In genomic region chr19:49114630-49115363, GRCh38 we compare ENCODE assay signal across 8 cellular contexts. TPM values are rescaled to one million over a fixed set of nuclear protein-coding genes. Genes with fewer than 3 reads are reported as not detected.
DNase-seq lines count a peak whose midpoint lies in the region; ATAC-seq, FAIRE-seq and TF ChIP-seq lines count a peak whose summit lies in the region.

No MANE protein-coding gene starts in this region.

- TF ChIP-seq CTCF in kidney (IDR thresholded peaks at IDR 0.05; ENCODE audit: borderline replicate concordance, extremely low read depth, insufficient read depth) = no peak

- peak; percentile 4 for ATAC-seq in HG03354 (IDR thresholded peaks at IDR 0.05; ENCODE audit: poor library complexity, severe bottlenecking, unreplicated experiment)
- ATAC-seq in T-helper 17 cell = no peak
- no peak for ATAC-seq in GM19455 (IDR thresholded peaks at IDR 0.05; ENCODE audit: unreplicated experiment)
- ATAC-seq in GM21423 (IDR thresholded peaks at IDR 0.05; ENCODE audit: unreplicated experiment) = no peak

- H3K4me3 Mint-ChIP-seq in T-helper 17 cell = peak overlapping the region; percentile 86

- H3K27ac Mint-ChIP-seq in T-helper 17 cell = peak overlapping the region; percentile 61

- peak overlapping the region; percentile 24 to 40 for H3K9ac ChIP-seq in kidney (ENCODE audit: low read length in 2 of 2)

- intact Hi-C loops in kidney (cut with DNase I) = no loop called here

- H3K9me3 ChIP-seq in T-helper 17 cell (ENCODE audit: control insufficient read depth, low read length, poor library complexity, severe bottlenecking) = no peaks in the 10 kb centered on the region
- H3K9me3 ChIP-seq in kidney (ENCODE audit: control insufficient read depth in 1 of 2, low read length in 2 of 2) = no peaks in the 10 kb centered on the region

- DNase-seq in AG08396 (ENCODE audit: low spot score) (peak; percentile 65), T-helper 17 cell (peak in 2 of 3 donors; percentile 27 to 29), kidney (peak; percentile 90)
- peak; percentile 30 for DNase-seq in central memory CD4-positive, alpha-beta T cell
- peak; percentile 54 for DNase-seq in stimulated activated CD4-positive, alpha-beta T cell treated with anti-CD3 and anti-CD28 coated beads, Interleukin-12 subunit alpha, Interleukin-12 subunit beta, amount 100 ng/mL, for 4 hours

- no peaks in the 10 kb centered on the region for H3K27me3 Mint-ChIP-seq in T-helper 17 cell

- H3K4me1 ChIP-seq in kidney (ENCODE audit: control insufficient read depth in 1 of 2, insufficient read depth in 1 of 2, low read depth in 1 of 2, low read length in 2 of 2) = peaks cover 7 to 16% of the 10 kb centered on the region in 2 donors

- H3K36me3 Mint-ChIP-seq in T-helper 17 cell (ENCODE audit: low read depth) = no peaks in the 10 kb centered on the region

- H3K27ac ChIP-seq in kidney (ENCODE audit: low read depth in 2 of 2, low read length in 2 of 2) = no peak overlapping the region

- H3K36me3 ChIP-seq in kidney (ENCODE audit: control insufficient read depth in 1 of 2, insufficient read depth in 2 of 2, low read length in 2 of 2) = no peaks in the 10 kb centered on the region

- H3K4me1 Mint-ChIP-seq in T-helper 17 cell = peaks cover 30% of the 10 kb centered on the region

- FAIRE-seq in kidney (lab: Jason Lieb, UNC) = no peak

- peak overlapping the region; percentile 56 to 66 for H3K4me3 ChIP-seq in kidney (ENCODE audit: low read length in 2 of 2)

RNA-seq across cellular contexts. Expression of gene LIN7B, which starts 0.6 kb away (rescaled TPM):
- total RNA-seq in T-helper 17 cell = 1 to 10 TPM; 4.7 to 5.2 TPM
- total RNA-seq in kidney = 4.7 TPM
- polyA plus RNA-seq in kidney (ENCODE audit: insufficient read depth, low read depth, low replicate concordance) = 9.7 TPM

RNA-seq across cellular contexts. Expression of gene C19orf73, which starts 4.1 kb away (rescaled TPM):
- 1 to 10 TPM; 3.6 to 3.9 TPM for total RNA-seq in T-helper 17 cell
- 0.82 TPM for total RNA-seq in kidney
- polyA plus RNA-seq in kidney (ENCODE audit: insufficient read depth, low read depth, low replicate concordance) = 3.9 TPM

RNA-seq across cellular contexts. Expression of gene PPFIA3, which starts 4.5 kb away (rescaled TPM):
- 1 to 10 TPM; 2.6 to 3.9 TPM for total RNA-seq in T-helper 17 cell
- total RNA-seq in kidney = 7.1 TPM
- polyA plus RNA-seq in kidney (ENCODE audit: insufficient read depth, low read depth, low replicate concordance) = 20.0 TPM

RNA-seq across cellular contexts. Expression of gene SNRNP70, which starts 29.5 kb away (rescaled TPM):
- total RNA-seq in T-helper 17 cell = 100 to 1,000 TPM; 352 to 394 TPM
- 203 TPM for total RNA-seq in kidney
- 144 TPM for polyA plus RNA-seq in kidney (ENCODE audit: insufficient read depth, low read depth, low replicate concordance)

RNA-seq across cellular contexts. Expression of gene HRC, which starts 40.4 kb away (rescaled TPM):
- total RNA-seq in T-helper 17 cell (not detected), kidney (7.0 TPM)
- 4.2 TPM for polyA plus RNA-seq in kidney (ENCODE audit: insufficient read depth, low read depth, low replicate concordance)

Comparison
In these comparisons a context has a peak if more than half of its experiments do, and no peak if none do; other contexts are left out.
1. DNase-seq: peak in every context shown above with its lines; median percentile 90 in kidney; 65 in AG08396; 54 in stimulated activated CD4-positive, alpha-beta T cell treated with anti-CD3 and anti-CD28 coated beads, Interleukin-12 subunit alpha, Interleukin-12 subunit beta, amount 100 ng/mL, for 4 hours; 30 in central memory CD4-positive, alpha-beta T cell; 28 in T-helper 17 cell.